ENCODE assay signal across 30 cellular contexts in the genomic region with DNA sequence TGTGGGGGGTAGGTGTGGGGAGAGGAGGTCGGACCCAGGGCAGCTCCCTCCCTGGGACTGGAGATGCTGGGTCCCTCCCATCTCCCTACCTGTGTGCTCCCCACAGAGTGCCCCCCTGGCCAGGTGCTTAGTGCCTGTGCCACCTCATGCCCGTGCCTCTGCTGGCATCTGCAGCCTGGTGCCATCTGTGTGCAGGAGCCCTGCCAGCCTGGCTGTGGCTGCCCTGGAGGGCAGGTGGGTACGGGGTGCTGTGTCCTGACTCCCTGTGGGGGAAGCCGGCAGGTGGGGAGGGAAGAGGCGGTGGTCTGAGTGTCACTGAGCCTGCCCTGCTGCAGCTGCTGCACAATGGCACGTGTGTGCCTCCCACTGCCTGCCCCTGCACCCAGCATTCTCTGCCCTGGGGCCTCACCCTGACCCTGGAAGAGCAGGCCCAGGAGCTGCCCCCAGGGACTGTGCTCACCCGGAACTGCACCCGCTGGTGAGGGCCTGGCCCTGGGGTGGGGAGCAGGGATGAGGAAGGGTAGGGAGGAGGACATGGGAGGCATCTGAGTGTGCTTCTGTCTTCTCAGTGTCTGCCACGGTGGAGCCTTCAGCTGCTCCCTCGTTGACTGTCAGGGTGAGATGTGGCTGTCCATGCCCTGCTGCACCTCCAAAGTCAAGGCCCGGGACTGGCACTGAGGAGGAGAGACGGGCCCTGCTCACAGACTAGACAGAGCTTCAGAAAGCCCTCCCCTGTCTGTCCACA. TPM values are rescaled to one million over a fixed set of nuclear protein-coding genes. Genes with fewer than 3 reads are reported as not detected.
DNase-seq lines count a peak whose midpoint lies in the region; ATAC-seq, FAIRE-seq and TF ChIP-seq lines count a peak whose summit lies in the region.
"Had no signal": no experiment of that assay in that cellular context is flagged by ENCODE, and none has a peak within 500 bp of the region (broad histone marks: within the 10 kb centered on the region; RNA-seq: fewer than 3 reads in every experiment).

No MANE protein-coding gene starts in this region.

- no peak for TF ChIP-seq POLR2A in K562 (conservative IDR thresholded peaks at IDR 0.05)

- CTCF ChIA-PET in K562 (lab: Yijun Ruan, JAX; ENCODE audit: low intra/inter-chr PET ratio) = interaction anchor here (0.6 kb wide), 1 partner anchor 54 kb away, joined by 3 read pairs; no protein-coding TSS in a partner anchor

- no peak for ATAC-seq in K562
- ATAC-seq: PC-3 had no signal

- H3K36me3 ChIP-seq in K562 (ENCODE audit: control insufficient read depth, insufficient read depth, low read length) (no peaks in the 10 kb centered on the region), tibial artery (no peaks in the 10 kb centered on the region)
- H3K36me3 ChIP-seq: right atrium auricular region, suprapubic skin had no signal

- H3K4me3 ChIP-seq in K562 (no peak overlapping the region), tibial artery (no peak overlapping the region)
- H3K4me3 ChIP-seq: right atrium auricular region, suprapubic skin had no signal

- no peak for TF ChIP-seq CTCF in GM13977 (IDR thresholded peaks at IDR 0.05; ENCODE audit: extremely low read depth, insufficient read depth, missing control alignments)
- no peak for TF ChIP-seq CTCF in K562 (IDR thresholded peaks at IDR 0.05 in 2 of 3, conservative IDR thresholded peaks at IDR 0.05 in 1 of 3; ENCODE audit: insufficient read depth in 2 of 3, low read depth in 1 of 3, low read length in 3 of 3)
- TF ChIP-seq CTCF in tibial artery (IDR thresholded peaks at IDR 0.05) = no peak

- intact Hi-C loops in K562 (cut with micrococcal nuclease) = no loop called here
- intact Hi-C loops in posterior vena cava (cut with DNase I) = no loop called here
- intact Hi-C loops in tibial artery (cut with DNase I; ENCODE audit: low total_unique reads) = no loop called here

- no peak for TF ChIP-seq RAD21 in K562 (CRISPR knock-in tag; conservative IDR thresholded peaks at IDR 0.05 in 1 of 2, IDR thresholded peaks at IDR 0.05 in 1 of 2)

- H3K9ac ChIP-seq in K562 (ENCODE audit: insufficient read depth in 1 of 2, low read depth in 2 of 2, low read length in 2 of 2) = peak overlapping the region in 1 of 2 experiments; percentile 55; a peak in 1 of 4 replicates
- H3K9ac ChIP-seq: parathyroid adenoma had no signal

- in situ Hi-C loops in GM13977 (cut with MboI; ENCODE audit: low pct_unique_long_range_greater_than_20kb, low sequenced_read_pairs, unreplicated experiment) = no loop called here
- in situ Hi-C loops in K562 (cut with MboI) = no loop called here

- peaks cover 15 to 55% of the 10 kb centered on the region in 2 experiments; a peak in 4 of 5 replicates for H3K27me3 ChIP-seq in K562 (ENCODE audit: control insufficient read depth in 2 of 2, insufficient read depth in 2 of 2, low read length in 2 of 2)
- peaks cover 0 to 26% of the 10 kb centered on the region in 2 donors for H3K27me3 ChIP-seq in tibial artery
- H3K27me3 ChIP-seq: right atrium auricular region had no signal

- no peak overlapping the region for H3K27ac ChIP-seq in K562 (ENCODE audit: extremely low read depth, low read depth, low read length)
- no peak overlapping the region for H3K27ac ChIP-seq in substantia nigra (ENCODE audit: low read depth, low read length, poor library complexity, severe bottlenecking)
- H3K27ac ChIP-seq in tibial artery = no peak overlapping the region
- H3K27ac ChIP-seq: parathyroid adenoma, right atrium auricular region, suprapubic skin had no signal

- H3K79me2 ChIP-seq in K562 (ENCODE audit: control insufficient read depth, insufficient read depth, low read length) = no peaks in the 10 kb centered on the region
- H3K79me2 ChIP-seq: parathyroid adenoma had no signal

- H3K9me3 ChIP-seq in K562 (replicated peaks; ENCODE audit: control insufficient read depth, insufficient read depth, low read depth, low read length) (no peaks in the 10 kb centered on the region), tibial artery (no peaks in the 10 kb centered on the region)
- H3K9me3 ChIP-seq: right atrium auricular region, suprapubic skin had no signal

- peaks cover 32% of the 10 kb centered on the region for H4K20me1 ChIP-seq in K562 (replicated peaks; ENCODE audit: control insufficient read depth, insufficient read depth, low read length)

- no peak for FAIRE-seq in K562 (lab: Jason Lieb, UNC)

- H3K9me1 ChIP-seq in K562 (ENCODE audit: control insufficient read depth, insufficient read depth, low read length) = peaks cover 5% of the 10 kb centered on the region

- BruUV-seq in K562 (replicated peaks; lab: Mats Ljungman, UMichigan) = no TSS peak

- TF ChIP-seq EP300 in K562 (IDR thresholded peaks at IDR 0.05; ENCODE audit: low read length) = no peak

- H3K4me1 ChIP-seq in K562 (replicated peaks in 1 of 2; ENCODE audit: control insufficient read depth in 2 of 2, insufficient read depth in 2 of 2, low read length in 2 of 2) = peaks cover 14 to 65% of the 10 kb centered on the region in 2 experiments
- H3K4me1 ChIP-seq in tibial artery = no peaks in the 10 kb centered on the region
- H3K4me1 ChIP-seq: parathyroid adenoma, right atrium auricular region had no signal

- H2AFZ ChIP-seq in K562 (ENCODE audit: low read depth, low read length) = no peak overlapping the region
- H2AFZ ChIP-seq: parathyroid adenoma had no signal

- 8% methylated on average over 12 of the region's 12 CpGs for WGBS in K562 (ENCODE audit: insufficient coverage, low coverage, missing lambda C conversion rate)

- DNase-seq in NCI-H2107 treated with DMSO at 0.1 percent for 48 hours (lab: John Stamatoyannopoulos, UW; ENCODE audit: unreplicated experiment) = peak; percentile 25
- no peak for DNase-seq in NCI-H2107 (lab: John Stamatoyannopoulos, UW)
- DNase-seq in GM13977 (ENCODE audit: low spot score) = peak; percentile 38
- no peak for DNase-seq in K562 (ENCODE audit: extremely low read depth in 1 of 4, low spot score in 3 of 4)
- DNase-seq in posterior vena cava (ENCODE audit: low spot score) = peak; percentile 63
- DNase-seq in substantia nigra (lab: John Stamatoyannopoulos, UW) = no peak
- DNase-seq in tibial artery = no peak
- DNase-seq in HuH-7.5 (ENCODE audit: low spot score) = no peak
- DNase-seq: activated CD4-positive, alpha-beta T cell treated with anti-CD3 and anti-CD28 coated beads, Interleukin-2, amount 50 U/mL, for 4 hours; activated CD8-positive, alpha-beta memory T cell treated with anti-CD3 and anti-CD28 coated beads, Interleukin-2, amount 50 U/mL, for 4 hours; activated naive CD4-positive, alpha-beta T cell treated with anti-CD3 and anti-CD28 coated beads for 36 hours; AML-193; amniotic stem cell; effector CD4-positive, alpha-beta T cell; H9; kidney glomerular epithelial cell; NCI-H1105; NCI-H2081; NCI-H510A treated with DMSO at 0.1 percent for 48 hours; NK-92 treated with Interleukin-12 subunit alpha and Interleukin-12 subunit beta, amount 100 ng/mL, for 24 hours; PC-3; SHP77 treated with DMSO at 0.1 percent for 48 hours; stimulated activated CD4-positive, alpha-beta T cell treated with anti-CD3 and anti-CD28 coated beads, Interleukin-12 subunit alpha, Interleukin-12 subunit beta, amount 100 ng/mL, for 4 hours; stimulated activated CD4-positive, alpha-beta T cell treated with anti-CD3 and anti-CD28 coated beads, Interleukin-4, amount 100 ng/mL, for 24 hours; T1000 had no signal

- POLR2A ChIA-PET in K562 (lab: Yijun Ruan, JAX) = interaction anchor here (1.0 to 1.3 kb wide), 3 partner anchors 11 to 57 kb away, joined by 3 to 4 read pairs (median 4); a partner anchor contains a TSS

- H3K4me2 ChIP-seq in K562 (ENCODE audit: insufficient read depth, low read length) = no peak overlapping the region

RNA-seq across cellular contexts. Expression of a gene that starts 11.7 kb away (rescaled TPM):
- total RNA-seq in K562 (2011; cell fraction: chromatin; rRNA removed; ENCODE audit: low replicate concordance) = 9.2 and 11.5 TPM in 2 replicates
- total RNA-seq in K562 (2011; cell fraction: nucleolus; rRNA removed) = 5.3 and 7.7 TPM in 2 replicates
- 6.3 and 11.7 TPM in 2 replicates for total RNA-seq in K562 (2011; cell fraction: nucleoplasm; rRNA removed)
- total RNA-seq in K562 (2014; rRNA removed) (1.8 and 3.1 TPM in 2 replicates), K562 (2014; rRNA removed; fragmentation: Illumina TruSeq; extraction: Trizol) (2.2 and 2.5 TPM in 2 replicates), K562 (2015; rRNA removed; fragmentation: Illumina TruSeq; extraction: Trizol) (3.4 and 3.9 TPM in 2 replicates), K562 (2021) (1.8 and 3.2 TPM in 2 replicates), posterior vena cava (10 to 100 TPM; 12.6 to 14.2 TPM)
- polyA plus RNA-seq in K562 (2011; rRNA removed) (3.6 and 9.5 TPM in 2 replicates), K562 (2014; fragmentation: Illumina TruSeq; extraction: Trizol) (1.8 TPM in 2 replicates), K562 (2014; fragmentation: Nextera tagmentation; extraction: Ambion mirVana) (1 to 10 TPM; 1.1 to 1.5 TPM), K562 (2014; rRNA removed) (2.4 and 2.6 TPM in 2 replicates)
- 1.7 and 5.3 TPM in 2 replicates for polyA plus RNA-seq in K562 (2011; cell fraction: cytosol; rRNA removed)
- 21.4 and 31.5 TPM in 2 replicates for polyA plus RNA-seq in K562 (2011; cell fraction: nucleus; rRNA removed)
- 1.7 and 8.3 TPM in 2 replicates for polyA plus RNA-seq in K562 (2012)
- polyA minus RNA-seq in K562 (2011; rRNA and poly(A)+ RNA removed) = 1.8 and 7.0 TPM in 2 replicates
- 2.5 and 2.8 TPM in 2 replicates for polyA minus RNA-seq in K562 (2011; cell fraction: cytosol; rRNA and poly(A)+ RNA removed)
- 8.2 and 30.1 TPM in 2 replicates for polyA minus RNA-seq in K562 (2011; cell fraction: nucleus; rRNA and poly(A)+ RNA removed)

RNA-seq across cellular contexts. Expression of a gene that starts 47.3 kb away (rescaled TPM):
- total RNA-seq in K562 (2011; cell fraction: chromatin; rRNA removed; ENCODE audit: low replicate concordance) = 4.1 and 8.3 TPM in 2 replicates
- total RNA-seq in K562 (2011; cell fraction: nucleolus; rRNA removed) = 11.3 and 12.5 TPM in 2 replicates
- total RNA-seq in K562 (2011; cell fraction: nucleoplasm; rRNA removed) = 10.7 and 14.9 TPM in 2 replicates
- total RNA-seq in K562 (2014; rRNA removed) (15.2 and 20.7 TPM in 2 replicates), K562 (2014; rRNA removed; fragmentation: Illumina TruSeq; extraction: Trizol) (4.0 and 4.7 TPM in 2 replicates), K562 (2015; rRNA removed; fragmentation: Illumina TruSeq; extraction: Trizol) (11.8 and 13.3 TPM in 2 replicates), K562 (2021) (17.8 and 18.5 TPM in 2 replicates), posterior vena cava (10 to 100 TPM; 13.0 to 13.2 TPM)
- polyA plus RNA-seq in K562 (2011; rRNA removed) (7.1 and 16.0 TPM in 2 replicates), K562 (2014; fragmentation: Illumina TruSeq; extraction: Trizol) (12.8 and 17.0 TPM in 2 replicates), K562 (2014; fragmentation: Nextera tagmentation; extraction: Ambion mirVana) (under 1 TPM; 0.55 to 0.63 TPM), K562 (2014; rRNA removed) (10.9 and 14.4 TPM in 2 replicates)
- polyA plus RNA-seq in K562 (2011; cell fraction: cytosol; rRNA removed) = 33.4 and 58.2 TPM in 2 replicates
- 12.9 and 16.7 TPM in 2 replicates for polyA plus RNA-seq in K562 (2011; cell fraction: nucleus; rRNA removed)
- polyA plus RNA-seq in K562 (2012) = 19.5 and 22.0 TPM in 2 replicates
- 4.0 and 5.8 TPM in 2 replicates for polyA minus RNA-seq in K562 (2011; rRNA and poly(A)+ RNA removed)
- 11.0 and 19.7 TPM in 2 replicates for polyA minus RNA-seq in K562 (2011; cell fraction: cytosol; rRNA and poly(A)+ RNA removed)
- polyA minus RNA-seq in K562 (2011; cell fraction: nucleus; rRNA and poly(A)+ RNA removed) = 2.6 and 8.4 TPM in 2 replicates

RNA-seq across cellular contexts. Expression of a gene that starts 53.1 kb away (rescaled TPM):
- 3.6 and 10.3 TPM in 2 replicates for total RNA-seq in K562 (2011; cell fraction: chromatin; rRNA removed; ENCODE audit: low replicate concordance)
- total RNA-seq in K562 (2011; cell fraction: nucleolus; rRNA removed) = 7.6 and 11.7 TPM in 2 replicates
- 5.1 and 5.6 TPM in 2 replicates for total RNA-seq in K562 (2011; cell fraction: nucleoplasm; rRNA removed)
- 2.8 and 4.6 TPM in 2 replicates for total RNA-seq in K562 (2014; rRNA removed)
- total RNA-seq in K562 (2014; rRNA removed; fragmentation: Illumina TruSeq; extraction: Trizol) = 0.80 and 1.3 TPM in 2 replicates
- total RNA-seq in K562 (2015; rRNA removed; fragmentation: Illumina TruSeq; extraction: Trizol) = 1.6 and 2.0 TPM in 2 replicates
- total RNA-seq in K562 (2021) = 14.2 and 16.2 TPM in 2 replicates
- 2.4 and 3.9 TPM in 2 replicates for polyA plus RNA-seq in K562 (2011; rRNA removed)
- 3.2 and 8.5 TPM in 2 replicates for polyA plus RNA-seq in K562 (2011; cell fraction: cytosol; rRNA removed)
- 17.0 and 31.8 TPM in 2 replicates for polyA plus RNA-seq in K562 (2011; cell fraction: nucleus; rRNA removed)
- polyA plus RNA-seq in K562 (2012) = 15.3 and 17.0 TPM in 2 replicates
- polyA plus RNA-seq in K562 (2014; fragmentation: Illumina TruSeq; extraction: Trizol) = 1.7 and 3.2 TPM in 2 replicates
- polyA plus RNA-seq in K562 (2014; fragmentation: Nextera tagmentation; extraction: Ambion mirVana) = under 1 TPM; 0.32 to 0.42 TPM
- polyA plus RNA-seq in K562 (2014; rRNA removed) = 6.6 and 8.3 TPM in 2 replicates
- 0.60 and 1.1 TPM in 2 replicates for polyA minus RNA-seq in K562 (2011; rRNA and poly(A)+ RNA removed)
- polyA minus RNA-seq in K562 (2011; cell fraction: cytosol; rRNA and poly(A)+ RNA removed) = 7.6 and 15.2 TPM in 2 replicates
- 3.4 and 4.0 TPM in 2 replicates for polyA minus RNA-seq in K562 (2011; cell fraction: nucleus; rRNA and poly(A)+ RNA removed)
- 10 to 100 TPM; 10.9 to 12.0 TPM for total RNA-seq in posterior vena cava
- total RNA-seq: A172 had no signal
- polyA plus RNA-seq: IgD-negative memory B cell had no signal

Comparison
In these comparisons a context has a peak if more than half of its experiments do, and no peak if none do; other contexts are left out.
1. DNase-seq: peak in NCI-H2107 treated with DMSO at 0.1 percent for 48 hours (single experiment), GM13977 (single experiment) and posterior vena cava (single experiment); none in NCI-H2107 (single experiment), K562 (0 of 4), substantia nigra (0 of 49), tibial artery (0 of 2) and HuH-7.5 (single experiment).